Comparison of ENCODE assay signal across 8 cellular contexts in genomic region chr19:37905936-37906867, GRCh38. TPM values are rescaled to one million over a fixed set of nuclear protein-coding genes. Genes with fewer than 3 reads are reported as not detected.
DNase-seq lines count a peak whose midpoint lies in the region; ATAC-seq, FAIRE-seq and TF ChIP-seq lines count a peak whose summit lies in the region.

Gene WDR87, minus strand, starts transcription at chr19:37906594. Its CDS starts 8,355 bp downstream, at chr19:37898239.

- H3K36me3 ChIP-seq in HUES64 (ENCODE audit: insufficient read depth, low read length) (no peaks in the 10 kb centered on the region), SJSA1 (peaks cover 9% of the 10 kb centered on the region), hepatocyte (replicated peaks; ENCODE audit: insufficient read depth, low read depth) (no peaks in the 10 kb centered on the region)

- H3K4me1 ChIP-seq in A549 (peaks cover 30% of the 10 kb centered on the region), HUES64 (ENCODE audit: insufficient read depth, low read length) (peaks cover 20% of the 10 kb centered on the region), SJSA1 (replicated peaks) (peaks cover 14% of the 10 kb centered on the region), hepatocyte (ENCODE audit: insufficient read depth) (no peaks in the 10 kb centered on the region)

- H3K27ac Mint-ChIP-seq in activated naive CD8-positive, alpha-beta T cell treated with anti-CD3 and anti-CD28 coated beads for 36 hours: peak within 1 kb of the TSS; percentile 81

- peaks cover 21% of the 10 kb centered on the region for H3K4me1 Mint-ChIP-seq in activated naive CD8-positive, alpha-beta T cell treated with anti-CD3 and anti-CD28 coated beads for 36 hours

- TF ChIP-seq RAD21 in A549 (conservative IDR thresholded peaks at IDR 0.05 in 1 of 2, IDR thresholded peaks at IDR 0.05 in 1 of 2): peak; percentile 33 to 40; a peak in 3 of 5 replicates

- WGBS in A549 (ENCODE audit: missing lambda C conversion rate): 16% methylated on average over 58 of the region's 63 CpGs
- 5% methylated on average over 63 of the region's 63 CpGs for WGBS in HUES64
- whole genome bisulfite sequencing in hepatocyte (ENCODE audit: low lambda C conversion rate, missing lambda C conversion rate): 5% methylated on average over 56 of the region's 63 CpGs

- H3K27me3 ChIP-seq in HUES64 (ENCODE audit: insufficient read depth, low read length) (no peaks in the 10 kb centered on the region), SJSA1 (replicated peaks) (no peaks in the 10 kb centered on the region), hepatocyte (no peaks in the 10 kb centered on the region)

- CTCF ChIA-PET in A549 (lab: Yijun Ruan, JAX): interaction anchor here (0.5 to 16.1 kb wide), 36 partner anchors 9 to 1754 kb away, joined by 3 to 408 read pairs (median 5); partner anchors contain the start of genes CATSPERG and FAM98C

- ATAC-seq in A549: peak; percentile 46 to 62
- ATAC-seq in GM19023 (IDR thresholded peaks at IDR 0.05; ENCODE audit: unreplicated experiment): peak; percentile 31
- ATAC-seq in GM18870 (IDR thresholded peaks at IDR 0.05; ENCODE audit: unreplicated experiment): no peak

- POLR2A ChIA-PET in A549 (lab: Yijun Ruan, JAX): interaction anchor here (0.7 to 3.4 kb wide), 11 partner anchors 12 to 468 kb away, joined by 3 to 57 read pairs (median 4); partner anchors contain the start of gene PSMD8

- H2AFZ ChIP-seq in hepatocyte: peak within 1 kb of the TSS; percentile 93

- TF ChIP-seq EP300 in A549 (IDR thresholded peaks at IDR 0.05): no peak; a peak in 1 of 5 replicates

- TF ChIP-seq CTCF in A549 (IDR thresholded peaks at IDR 0.05) (peak; percentile 23; the same call in 2 of the 3 replicates), hepatocyte (IDR thresholded peaks at IDR 0.05; ENCODE audit: poor library complexity) (peak; percentile 25)

- H3K9me3 ChIP-seq in A549 (no peaks in the 10 kb centered on the region), HUES64 (ENCODE audit: insufficient read depth, low read depth, low read length) (no peaks in the 10 kb centered on the region), SJSA1 (replicated peaks) (no peaks in the 10 kb centered on the region), hepatocyte (ENCODE audit: low read depth) (no peaks in the 10 kb centered on the region)

- peak within 1 kb of the TSS; percentile 69 for H3K4me3 ChIP-seq in A549
- peak within 1 kb of the TSS; percentile 91 for H3K4me3 ChIP-seq in HUES64 (ENCODE audit: low read length)
- H3K4me3 ChIP-seq in SJSA1: peak within 1 kb of the TSS; percentile 87
- peak within 1 kb of the TSS; percentile 76 for H3K4me3 ChIP-seq in hepatocyte
- peak within 1 kb of the TSS; percentile 99 for H3K4me3 ChIP-seq in skeletal muscle cell (ENCODE audit: low read depth, low read length)

- H3K9me3 Mint-ChIP-seq in activated naive CD8-positive, alpha-beta T cell treated with anti-CD3 and anti-CD28 coated beads for 36 hours: no peaks in the 10 kb centered on the region

- TF ChIP-seq POLR2A in A549 (IDR thresholded peaks at IDR 0.05; ENCODE audit: low read length): peak; percentile 36; the same call in 1 of the 2 replicates

- H3K27ac ChIP-seq in A549 (peak within 1 kb of the TSS; percentile 83 to 87), HUES64 (ENCODE audit: low read depth, low read length) (peak within 1 kb of the TSS; percentile 85), SJSA1 (peak within 1 kb of the TSS; percentile 34), hepatocyte (peak within 1 kb of the TSS; percentile 90)

- H3K36me3 Mint-ChIP-seq in activated naive CD8-positive, alpha-beta T cell treated with anti-CD3 and anti-CD28 coated beads for 36 hours: no peaks in the 10 kb centered on the region

- H3K4me2 ChIP-seq in A549 (peak within 1 kb of the TSS; percentile 90), hepatocyte (peak within 1 kb of the TSS; percentile 93)

- no peaks in the 10 kb centered on the region for H3K27me3 Mint-ChIP-seq in activated naive CD8-positive, alpha-beta T cell treated with anti-CD3 and anti-CD28 coated beads for 36 hours

- no peaks in the 10 kb centered on the region for H4K20me1 ChIP-seq in hepatocyte (ENCODE audit: insufficient read depth, poor library complexity, severe bottlenecking)

- DNase-seq in A549 (ENCODE audit: low read depth in 1 of 2, low spot score in 1 of 2) (peak; percentile 64 to 73), SJSA1 (ENCODE audit: low read depth in 1 of 2, low spot score in 2 of 2) (no peak), hepatocyte (ENCODE audit: low spot score) (peak; percentile 77), skeletal muscle cell (ENCODE audit: low read depth) (no peak)
- peak; percentile 48 for DNase-seq in activated naive CD8-positive, alpha-beta T cell treated with anti-CD3 and anti-CD28 coated beads for 36 hours

- peaks cover 38% of the 10 kb centered on the region for H3K79me2 ChIP-seq in hepatocyte

- FAIRE-seq in A549 (lab: Jason Lieb, UNC): peak; percentile 28

- H3K9me2 ChIP-seq in hepatocyte (replicated peaks; ENCODE audit: insufficient read depth): no peaks in the 10 kb centered on the region

- H3K9ac ChIP-seq in HUES64 (ENCODE audit: low read depth, low read length): peak within 1 kb of the TSS; percentile 77

- H3K4me3 Mint-ChIP-seq in activated naive CD8-positive, alpha-beta T cell treated with anti-CD3 and anti-CD28 coated beads for 36 hours: peak within 1 kb of the TSS; percentile 82

TF ChIP-seq in A549, 52 proteins besides CTCF, POLR2A, EP300 and RAD21 (continues in another document):
- TF ChIP-seq ELK1 (IDR thresholded peaks at IDR 0.05; ENCODE audit: low read depth, low read length) (no peak), JUNB (IDR thresholded peaks at IDR 0.05) (no peak), E2F6 (IDR thresholded peaks at IDR 0.05; ENCODE audit: borderline replicate concordance, low read depth) (peak; percentile 64; the same call in 1 of the 2 replicates), KDM5A (IDR thresholded peaks at IDR 0.05) (peak; percentile 67; the same call in 1 of the 2 replicates), NPAS2 (CRISPR knock-in tag; IDR thresholded peaks at IDR 0.05; ENCODE audit: borderline replicate concordance) (peak; percentile 24; the same call in 1 of the 2 replicates), MAX (IDR thresholded peaks at IDR 0.05) (peak; percentile 91), CHD4 (IDR thresholded peaks at IDR 0.05; ENCODE audit: borderline replicate concordance) (peak; percentile 74; the same call in 1 of the 2 replicates), FOSB (CRISPR knock-in tag; IDR thresholded peaks at IDR 0.05) (no peak), MYC (IDR thresholded peaks at IDR 0.05; ENCODE audit: borderline replicate concordance, low read length) (peak; percentile 72; the same call in 1 of the 2 replicates), PHF8 (IDR thresholded peaks at IDR 0.05; ENCODE audit: borderline replicate concordance, low read depth) (0 out of 2 replicates have a peak, but pooled peaks have one; percentile 10), HEYL (CRISPR knock-in tag; IDR thresholded peaks at IDR 0.05) (peak; percentile 11; the same call in 1 of the 2 replicates), HMGXB4 (CRISPR knock-in tag; IDR thresholded peaks at IDR 0.05; ENCODE audit: borderline replicate concordance) (peak; percentile 57; the same call in 1 of the 2 replicates), RFX5 (IDR thresholded peaks at IDR 0.05) (no peak)

RNA-seq across cellular contexts. Expression of gene WDR87, which starts in this region (rescaled TPM):
- polyA plus RNA-seq in A549 (2011; rRNA removed) (not detected in 2 replicates), A549 (2017; fragmentation: RNase III; extraction: RNeasy Plus Mini Kit Qiagen cat#74134 plus additional on column Dnase treatment) (not detected in 3 replicates), hepatocyte (0.11 TPM in 1 of 2 replicates, not detected in the other)
- polyA plus RNA-seq in A549 (2012; cell fraction: cytosol; rRNA removed): not detected in 2 replicates
- polyA plus RNA-seq in A549 (2012; cell fraction: nucleus; rRNA removed): not detected in 2 replicates
- not detected in 2 replicates for polyA minus RNA-seq in A549 (2011; rRNA and poly(A)+ RNA removed)
- polyA plus RNA-seq in HUES64 (2013, experiment 1 of 2): not detected
- polyA plus RNA-seq in HUES64 (2013, experiment 2 of 2): not detected
- total RNA-seq in SJSA1 (2014; rRNA removed; shearing (Covaris generic)): 0.03 TPM in 1 of 2 replicates, not detected in the other
- not detected for total RNA-seq in activated naive CD8-positive, alpha-beta T cell treated with anti-CD3 and anti-CD28 coated beads for 36 hours
- not detected in 2 replicates for total RNA-seq in hepatocyte

Comparison
In these comparisons a context has a peak if more than half of its experiments do, and no peak if none do; other contexts are left out.
1. Peak in DNase-seq, ATAC-seq, H3K4me3 ChIP-seq, H3K27ac ChIP-seq and H3K4me2 ChIP-seq in A549; RNA of the gene not detected or under 1 TPM.
2. Peak in DNase-seq in activated naive CD8-positive, alpha-beta T cell treated with anti-CD3 and anti-CD28 coated beads for 36 hours; RNA of the gene not detected or under 1 TPM.
3. Peak in DNase-seq, H3K4me3 ChIP-seq, H3K27ac ChIP-seq and H3K4me2 ChIP-seq in hepatocyte; RNA of the gene not detected or under 1 TPM.
4. H3K27ac ChIP-seq: peak in every context shown above with its lines; median percentile 90 in hepatocyte; 85 in A549; 85 in HUES64; 34 in SJSA1.